Comparison of ENCODE assay signal across 20 cellular contexts in genomic region chr12:108368089-108368488, GRCh38. TPM values are rescaled to one million over a fixed set of nuclear protein-coding genes. Genes with fewer than 3 reads are reported as not detected.
DNase-seq lines count a peak whose midpoint lies in the region; ATAC-seq, FAIRE-seq and TF ChIP-seq lines count a peak whose summit lies in the region.
"Had no signal": no experiment of that assay in that cellular context is flagged by ENCODE, and none has a peak within 500 bp of the region (broad histone marks: within the 10 kb centered on the region; RNA-seq: fewer than 3 reads in every experiment).

No MANE protein-coding gene starts in this region.

- intact Hi-C loops in K562 (cut with micrococcal nuclease) = no loop called here
- intact Hi-C loops in tibial artery (cut with DNase I; ENCODE audit: low total_unique reads) = no loop called here

- peak overlapping the region in 4 of 11 experiments; percentile 7 to 66 (median 48); a peak in 7 of 22 replicates for H3K27ac ChIP-seq in BLaER1 treated with 17β-estradiol and CSF1 and Interleukin-3, amounts not matched to agents 10 nM and 100 nM
- H3K27ac ChIP-seq in K562 (ENCODE audit: extremely low read depth, low read depth, low read length) (no peak overlapping the region), smooth muscle cell (ENCODE audit: low read depth) (peak overlapping the region; percentile 81), tibial artery (no peak overlapping the region)
- H3K27ac ChIP-seq: BLaER1 had no signal

- H3K36me3 Mint-ChIP-seq in activated CD4-positive, alpha-beta memory T cell treated with anti-CD3 and anti-CD28 coated beads, Interleukin-2, amount 10 ng/mL, durations not matched to agents 7 days and 5 days (ENCODE audit: low read depth) = no peaks in the 10 kb centered on the region
- H3K36me3 Mint-ChIP-seq: CD4-positive, CD25-positive, alpha-beta regulatory T cell; CD8-positive, alpha-beta T cell had no signal

- H3K4me3 ChIP-seq in BLaER1 treated with 17β-estradiol and CSF1 and Interleukin-3, amounts not matched to agents 10 nM and 100 nM = no peak overlapping the region
- H3K4me3 ChIP-seq in K562 = no peak overlapping the region
- H3K4me3 ChIP-seq in smooth muscle cell = no peak overlapping the region
- H3K4me3 ChIP-seq in tibial artery = no peak overlapping the region
- H3K4me3 ChIP-seq: BLaER1, GM23248 had no signal

- H3K9me3 Mint-ChIP-seq in activated CD4-positive, alpha-beta memory T cell treated with anti-CD3 and anti-CD28 coated beads, Interleukin-2, amount 10 ng/mL, durations not matched to agents 7 days and 5 days = peaks cover 12% of the 10 kb centered on the region

- TF ChIP-seq EP300 in K562 (IDR thresholded peaks at IDR 0.05; ENCODE audit: low read length) = no peak

- POLR2A ChIA-PET in K562 (lab: Yijun Ruan, JAX) = no interaction called here
- POLR2A ChIA-PET in activated CD4-positive, alpha-beta memory T cell treated with anti-CD3 and anti-CD28 coated beads, Interleukin-2, amount 10 ng/mL, durations not matched to agents 7 days and 5 days (lab: Charles Lee) = no interaction called here

- 4% methylated on average over 2 of the region's 2 CpGs for WGBS in K562 (ENCODE audit: insufficient coverage, low coverage, missing lambda C conversion rate)
- 95% methylated on average over 2 of the region's 2 CpGs for WGBS in smooth muscle cell (ENCODE audit: low lambda C conversion rate)

- peaks cover 10 to 74% (median 59%) of the 10 kb centered on the region in 11 experiments for H3K27me3 ChIP-seq in BLaER1 treated with 17β-estradiol and CSF1 and Interleukin-3, amounts not matched to agents 10 nM and 100 nM
- H3K27me3 ChIP-seq in K562 (ENCODE audit: control insufficient read depth in 2 of 2, insufficient read depth in 2 of 2, low read length in 2 of 2) (peaks cover 8 to 36% of the 10 kb centered on the region in 2 experiments), smooth muscle cell (ENCODE audit: low read depth) (no peaks in the 10 kb centered on the region), tibial artery (no peaks in the 10 kb centered on the region)

- in situ Hi-C loops in K562 (cut with MboI) = no loop called here

- peaks cover 0 to 32% (median 3%) of the 10 kb centered on the region in 11 experiments; a peak in 7 of 22 replicates for H4K20me1 ChIP-seq in BLaER1 treated with 17β-estradiol and CSF1 and Interleukin-3, amounts not matched to agents 10 nM and 100 nM
- H4K20me1 ChIP-seq in K562 (replicated peaks; ENCODE audit: control insufficient read depth, insufficient read depth, low read length) (no peaks in the 10 kb centered on the region), smooth muscle cell (ENCODE audit: low read depth) (no peaks in the 10 kb centered on the region)

- CTCF ChIA-PET in K562 (lab: Yijun Ruan, JAX; ENCODE audit: low intra/inter-chr PET ratio) = no interaction called here
- CTCF ChIA-PET in activated CD4-positive, alpha-beta memory T cell treated with anti-CD3 and anti-CD28 coated beads, Interleukin-2, amount 10 ng/mL, durations not matched to agents 7 days and 5 days (lab: Charles Lee) = no interaction called here

- TF ChIP-seq RAD21 in K562 (CRISPR knock-in tag; conservative IDR thresholded peaks at IDR 0.05 in 1 of 2, IDR thresholded peaks at IDR 0.05 in 1 of 2) = no peak

- H3K27me3 Mint-ChIP-seq in activated CD4-positive, alpha-beta memory T cell treated with anti-CD3 and anti-CD28 coated beads, Interleukin-2, amount 10 ng/mL, durations not matched to agents 7 days and 5 days = no peaks in the 10 kb centered on the region

- H3K9me1 ChIP-seq in K562 (ENCODE audit: control insufficient read depth, insufficient read depth, low read length) = no peaks in the 10 kb centered on the region

- no peak for TF ChIP-seq POLR2A in K562 (conservative IDR thresholded peaks at IDR 0.05)

- H3K79me2 ChIP-seq in K562 (ENCODE audit: control insufficient read depth, insufficient read depth, low read length) (no peaks in the 10 kb centered on the region), smooth muscle cell (ENCODE audit: low read depth) (no peaks in the 10 kb centered on the region)

- no peaks in the 10 kb centered on the region for H3K4me1 Mint-ChIP-seq in activated CD4-positive, alpha-beta memory T cell treated with anti-CD3 and anti-CD28 coated beads, Interleukin-2, amount 10 ng/mL, durations not matched to agents 7 days and 5 days
- H3K4me1 Mint-ChIP-seq: B cell; CD4-positive, CD25-positive, alpha-beta regulatory T cell had no signal

- peak overlapping the region in 7 of 11 experiments; percentile 11 to 87 (median 78); a peak in 10 of 22 replicates for H3K4me2 ChIP-seq in BLaER1 treated with 17β-estradiol and CSF1 and Interleukin-3, amounts not matched to agents 10 nM and 100 nM
- H3K4me2 ChIP-seq in K562 (ENCODE audit: insufficient read depth, low read length) (no peak overlapping the region), smooth muscle cell (peak overlapping the region; percentile 74)
- H3K4me2 ChIP-seq: BLaER1 had no signal

- peak overlapping the region in 2 of 11 experiments; percentile 2 to 28; a peak in 1 of 22 replicates for H3K9ac ChIP-seq in BLaER1 treated with 17β-estradiol and CSF1 and Interleukin-3, amounts not matched to agents 10 nM and 100 nM
- H3K9ac ChIP-seq in K562 (ENCODE audit: insufficient read depth in 1 of 2, low read depth in 2 of 2, low read length in 2 of 2) (no peak overlapping the region), smooth muscle cell (ENCODE audit: low read depth) (no peak overlapping the region)
- H3K9ac ChIP-seq: BLaER1, GM23248 had no signal

- BruUV-seq in K562 (replicated peaks; lab: Mats Ljungman, UMichigan) = no TSS peak

- TF ChIP-seq CTCF in K562 (IDR thresholded peaks at IDR 0.05 in 2 of 3, conservative IDR thresholded peaks at IDR 0.05 in 1 of 3; ENCODE audit: insufficient read depth in 2 of 3, low read depth in 1 of 3, low read length in 3 of 3) (no peak), smooth muscle cell (IDR thresholded peaks at IDR 0.05; ENCODE audit: borderline replicate concordance, insufficient read depth, poor library complexity, severe bottlenecking) (no peak), tibial artery (IDR thresholded peaks at IDR 0.05) (no peak)

- H3K27ac Mint-ChIP-seq in activated CD4-positive, alpha-beta memory T cell treated with anti-CD3 and anti-CD28 coated beads, Interleukin-2, amount 10 ng/mL, durations not matched to agents 7 days and 5 days = no peak overlapping the region
- H3K27ac Mint-ChIP-seq: B cell; CD8-positive, alpha-beta T cell had no signal

- H3K4me3 Mint-ChIP-seq in activated CD4-positive, alpha-beta memory T cell treated with anti-CD3 and anti-CD28 coated beads, Interleukin-2, amount 10 ng/mL, durations not matched to agents 7 days and 5 days = no peak overlapping the region
- H3K4me3 Mint-ChIP-seq: B cell; CD4-positive, CD25-positive, alpha-beta regulatory T cell; CD8-positive, alpha-beta T cell had no signal

- FAIRE-seq in K562 (lab: Jason Lieb, UNC) = no peak
- FAIRE-seq: G401.6, GM19239, H1 had no signal

- DNase-seq in CD1c-positive myeloid dendritic cell (ENCODE audit: extremely low spot score) = peak; percentile 37
- no peak for DNase-seq in K562 (ENCODE audit: extremely low read depth in 1 of 4, low spot score in 3 of 4)
- DNase-seq in smooth muscle cell (lab: John Stamatoyannopoulos, UW; ENCODE audit: unreplicated experiment) = no peak
- no peak for DNase-seq in tibial artery
- DNase-seq in activated CD4-positive, alpha-beta memory T cell treated with anti-CD3 and anti-CD28 coated beads, Interleukin-2, amount 10 ng/mL, durations not matched to agents 7 days and 5 days = no peak
- DNase-seq: Caco-2; CD4-positive, CD25-positive, alpha-beta regulatory T cell; CD8-positive, alpha-beta T cell; DMS153; DND-41; H7 had no signal

- H3F3A ChIP-seq in smooth muscle cell (ENCODE audit: low read depth) = peaks cover 20% of the 10 kb centered on the region

- no peak for ATAC-seq in K562
- no peak for ATAC-seq in HG02642 (IDR thresholded peaks at IDR 0.05; ENCODE audit: poor library complexity, unreplicated experiment)
- ATAC-seq: CD8-positive, alpha-beta T cell had no signal

- no peaks in the 10 kb centered on the region for H3K36me3 ChIP-seq in BLaER1 treated with 17β-estradiol and CSF1 and Interleukin-3, amounts not matched to agents 10 nM and 100 nM
- H3K36me3 ChIP-seq in K562 (ENCODE audit: control insufficient read depth, insufficient read depth, low read length) = no peaks in the 10 kb centered on the region
- H3K36me3 ChIP-seq in smooth muscle cell (ENCODE audit: low read depth) = no peaks in the 10 kb centered on the region
- no peaks in the 10 kb centered on the region for H3K36me3 ChIP-seq in tibial artery
- H3K36me3 ChIP-seq: BLaER1 had no signal

- H2AFZ ChIP-seq in K562 (ENCODE audit: low read depth, low read length) (no peak overlapping the region), smooth muscle cell (ENCODE audit: low read depth) (no peak overlapping the region)
- H2AFZ ChIP-seq: GM23248 had no signal

- peaks cover 1 to 7% (median 3%) of the 10 kb centered on the region in 11 experiments; a peak in 20 of 22 replicates for H3K9me3 ChIP-seq in BLaER1 treated with 17β-estradiol and CSF1 and Interleukin-3, amounts not matched to agents 10 nM and 100 nM (replicated peaks in 1 of 11)
- H3K9me3 ChIP-seq in K562 (replicated peaks; ENCODE audit: control insufficient read depth, insufficient read depth, low read depth, low read length) = no peaks in the 10 kb centered on the region
- no peaks in the 10 kb centered on the region for H3K9me3 ChIP-seq in smooth muscle cell (replicated peaks; ENCODE audit: low read depth)
- no peaks in the 10 kb centered on the region for H3K9me3 ChIP-seq in tibial artery
- H3K9me3 ChIP-seq: Caco-2 had no signal

- H3K4me1 ChIP-seq in BLaER1 treated with 17β-estradiol and CSF1 and Interleukin-3, amounts not matched to agents 10 nM and 100 nM = peaks cover 0 to 98% (median 13%) of the 10 kb centered on the region in 10 experiments; a peak in 13 of 20 replicates
- H3K4me1 ChIP-seq in K562 (replicated peaks in 1 of 2; ENCODE audit: control insufficient read depth in 2 of 2, insufficient read depth in 2 of 2, low read length in 2 of 2) (no peaks in the 10 kb centered on the region; a peak in 1 of 5 replicates), smooth muscle cell (ENCODE audit: low read depth) (peaks cover 10% of the 10 kb centered on the region), tibial artery (peaks cover 0 to 18% (median 3%) of the 10 kb centered on the region in 4 donors)
- H3K4me1 ChIP-seq: BLaER1, Caco-2 had no signal

RNA-seq across cellular contexts. Expression of gene CMKLR1, which starts 29.0 kb away (rescaled TPM):
- 3.0 and 7.0 TPM in 2 replicates for total RNA-seq in K562 (2011; cell fraction: chromatin; rRNA removed; ENCODE audit: low replicate concordance)
- 3.2 and 3.4 TPM in 2 replicates for total RNA-seq in K562 (2011; cell fraction: nucleolus; rRNA removed)
- 3.7 and 4.0 TPM in 2 replicates for total RNA-seq in K562 (2011; cell fraction: nucleoplasm; rRNA removed)
- 0.16 and 0.32 TPM in 2 replicates for total RNA-seq in K562 (2014; rRNA removed)
- total RNA-seq in K562 (2014; rRNA removed; fragmentation: Illumina TruSeq; extraction: Trizol) = 0.11 and 0.29 TPM in 2 replicates
- total RNA-seq in K562 (2015; rRNA removed; fragmentation: Illumina TruSeq; extraction: Trizol) = 0.15 and 0.33 TPM in 2 replicates
- total RNA-seq in K562 (2021) = 0.20 and 0.29 TPM in 2 replicates
- polyA plus RNA-seq in K562 (2011; rRNA removed) = 0.30 and 1.4 TPM in 2 replicates
- polyA plus RNA-seq in K562 (2011; cell fraction: cytosol; rRNA removed) = 0.28 and 1.0 TPM in 2 replicates
- polyA plus RNA-seq in K562 (2011; cell fraction: nucleus; rRNA removed) = 0.41 and 1.3 TPM in 2 replicates
- polyA plus RNA-seq in K562 (2012) = 0.11 and 0.25 TPM in 2 replicates
- 0.33 and 0.67 TPM in 2 replicates for polyA plus RNA-seq in K562 (2014; fragmentation: Illumina TruSeq; extraction: Trizol)
- polyA plus RNA-seq in K562 (2014; fragmentation: Nextera tagmentation; extraction: Ambion mirVana) = under 1 TPM; 0.11 to 0.13 TPM
- polyA plus RNA-seq in K562 (2014; rRNA removed) = 0.12 and 0.36 TPM in 2 replicates
- 0.42 and 2.6 TPM in 2 replicates for polyA minus RNA-seq in K562 (2011; rRNA and poly(A)+ RNA removed)
- polyA minus RNA-seq in K562 (2011; cell fraction: cytosol; rRNA and poly(A)+ RNA removed) = 1.2 TPM in 1 of 2 replicates, not detected in the other
- polyA minus RNA-seq in K562 (2011; cell fraction: nucleus; rRNA and poly(A)+ RNA removed) = 0.22 and 1.1 TPM in 2 replicates
- total RNA-seq in smooth muscle cell = 294 and 312 TPM in 2 replicates
- polyA plus RNA-seq in smooth muscle cell = 111 and 179 TPM in 2 replicates
- total RNA-seq in activated CD4-positive, alpha-beta memory T cell treated with anti-CD3 and anti-CD28 coated beads, Interleukin-2, amount 10 ng/mL, durations not matched to agents 7 days and 5 days = not detected
- total RNA-seq: A172; Caco-2; CD8-positive, alpha-beta T cell had no signal

Comparison
In these comparisons a context has a peak if more than half of its experiments do, and no peak if none do; other contexts are left out.
1. RNA of gene CMKLR1, which starts 29.0 kb away (total RNA-seq): 294 to 312 TPM in smooth muscle cell; 0.11 to 7.0 TPM in K562 and not detected in activated CD4-positive, alpha-beta memory T cell treated with anti-CD3 and anti-CD28 coated beads, Interleukin-2, amount 10 ng/mL, durations not matched to agents 7 days and 5 days; every median in the first group is over 10 times any median in the second.